Comparison of ENCODE assay signal across 9 cellular contexts in genomic region chr1:153510984-153511410, GRCh38. TPM values are rescaled to one million over a fixed set of nuclear protein-coding genes. Genes with fewer than 3 reads are reported as not detected.
A peak's percentile ranks its signal among the peaks of the same experiment; 100 is the strongest.
DNase-seq lines count a peak whose midpoint lies in the region; ATAC-seq, FAIRE-seq and TF ChIP-seq lines count a peak whose summit lies in the region.
"Had no signal": no experiment of that assay in that cellular context is flagged by ENCODE, and none has a peak within 500 bp of the region (broad histone marks: within the 10 kb centered on the region; RNA-seq: fewer than 3 reads in every experiment).

No MANE protein-coding gene starts in this region.

- ATAC-seq in GM18867 (IDR thresholded peaks at IDR 0.05; ENCODE audit: unreplicated experiment): peak; percentile 73
- ATAC-seq in GM12878: peak; percentile 97
- ATAC-seq in HG02588 (IDR thresholded peaks at IDR 0.05; ENCODE audit: unreplicated experiment): no peak

- H3K4me3 ChIP-seq in ACC112 (ENCODE audit: low read depth, low read length) (no peak overlapping the region), GM12878 (no peak overlapping the region)

- SMC1A ChIA-PET in GM12878 (lab: Charles Lee; ENCODE audit: uncharacterized antibody, unreplicated experiment): interaction anchor here (0.7 to 3.7 kb wide), 31 partner anchors 10 to 476 kb away, joined by 3 to 41 read pairs (median 4); partner anchors contain the start of genes PGLYRP3, RAB13 and S100A6

- peak overlapping the region; percentile 83 for H2AFZ ChIP-seq in ACC112 (ENCODE audit: low read length, unreplicated experiment)
- H2AFZ ChIP-seq in GM12878 (ENCODE audit: control insufficient read depth, low read depth, low read length): peak overlapping the region; percentile 16

- peak; percentile 85 to 97 (median 91) for TF ChIP-seq CTCF in GM12878 (IDR thresholded peaks at IDR 0.05 in 2 of 3, conservative IDR thresholded peaks at IDR 0.05 in 1 of 3; ENCODE audit: control insufficient read depth in 2 of 3, extremely low read depth in 1 of 3, insufficient read depth in 1 of 3, low read depth in 3 of 3, low read length in 3 of 3)

- 0% methylated on average over 7 of the region's 7 CpGs for WGBS in GM12878 (ENCODE audit: insufficient coverage, insufficient replicate concordance, low lambda C conversion rate, missing lambda C conversion rate)

- TF ChIP-seq RAD21 in GM12878 (IDR thresholded peaks at IDR 0.05; ENCODE audit: insufficient read depth, low read depth, low read length): peak; percentile 92

- no peak for TF ChIP-seq EP300 in GM12878 (IDR thresholded peaks at IDR 0.05; ENCODE audit: borderline replicate concordance in 1 of 2, control insufficient read depth in 1 of 2, low read depth in 2 of 2, low read length in 2 of 2)

- no peak overlapping the region for H3K4me2 ChIP-seq in GM12878 (ENCODE audit: control insufficient read depth, insufficient read depth)

- POLR2A ChIA-PET in GM12878 (lab: Charles Lee): interaction anchor here (1.1 to 1.4 kb wide), 2 partner anchors 22 to 34 kb away, joined by 3 read pairs; no protein-coding TSS in a partner anchor

- in situ Hi-C loops in GM12878 (cut with MboI): no loop called here

- H4K20me1 ChIP-seq in GM12878 (ENCODE audit: control insufficient read depth, insufficient read depth): no peaks in the 10 kb centered on the region

- H3K4me1 ChIP-seq in ACC112 (ENCODE audit: control insufficient read depth, insufficient read depth, low read length, unreplicated experiment) (peaks cover 23% of the 10 kb centered on the region), GM12878 (ENCODE audit: control insufficient read depth, insufficient read depth, low read length) (no peaks in the 10 kb centered on the region)

- 0 out of 2 replicates have a peak overlapping the region, but pooled peaks have one; percentile 8 for H3K27ac ChIP-seq in ACC112 (ENCODE audit: low read depth, low read length)
- no peak overlapping the region for H3K27ac ChIP-seq in GM12878 (ENCODE audit: control insufficient read depth, insufficient read depth)

- no TSS peak for BruUV-seq in GM12878 (replicated peaks; lab: Mats Ljungman, UMichigan)

- intact Hi-C loops in GM12878 (cut with micrococcal nuclease; ENCODE audit: unreplicated experiment): loop anchor here (1.0 to 5.0 kb wide), 4 partner anchors 57 to 236 kb away; partner anchors contain the start of genes ILF2 and S100A14

- H3K9ac ChIP-seq in GM12878 (ENCODE audit: control insufficient read depth, insufficient read depth, low read length): no peak overlapping the region

- H3K36me3 ChIP-seq in ACC112 (ENCODE audit: insufficient read depth, low read length) (no peaks in the 10 kb centered on the region), GM12878 (ENCODE audit: control insufficient read depth in 2 of 2, insufficient read depth in 2 of 2, low read length in 1 of 2) (no peaks in the 10 kb centered on the region)

- no peak for TF ChIP-seq POLR2A in GM12878 (IDR thresholded peaks at IDR 0.05; ENCODE audit: low read depth, low read length)

- RAD21 ChIA-PET in GM12878 (lab: Charles Lee; ENCODE audit: unreplicated experiment): interaction anchor here (0.6 to 4.5 kb wide), 19 partner anchors 9 to 270 kb away, joined by 3 to 59 read pairs (median 4); partner anchors contain the start of genes CHTOP, ILF2, S100A14 and S100A2

- H3K27me3 ChIP-seq in ACC112 (ENCODE audit: insufficient read depth, low read length) (no peaks in the 10 kb centered on the region), GM12878 (replicated peaks in 1 of 2; ENCODE audit: control insufficient read depth in 2 of 2, insufficient read depth in 2 of 2, low read length in 1 of 2) (no peaks in the 10 kb centered on the region)

- DNase-seq in NCI-H2107 (lab: John Stamatoyannopoulos, UW): peak; percentile 57
- DNase-seq in UCSD-AML1 (lab: John Stamatoyannopoulos, UW; ENCODE audit: unreplicated experiment): peak; percentile 70
- no peak for DNase-seq in GM12878 (ENCODE audit: low read depth, low spot score)
- DNase-seq in iPS-NIHi11 (ENCODE audit: low spot score): peak; percentile 92
- peak; percentile 88 for DNase-seq in stimulated activated CD4-positive, alpha-beta T cell treated with anti-CD3 and anti-CD28 coated beads, Interleukin-15, amount 100 ng/mL, for 24 hours

- CTCF ChIA-PET in GM12878 (lab: Yijun Ruan, JAX): interaction anchor here (0.6 to 7.3 kb wide), 46 partner anchors 9 to 744 kb away, joined by 3 to 191 read pairs (median 4); partner anchors contain the start of genes CHTOP, DENND4B, ILF2 and JTB

- H3K9me3 ChIP-seq in GM12878 (replicated peaks; ENCODE audit: control insufficient read depth, insufficient read depth, low read length): no peaks in the 10 kb centered on the region

- peak; percentile 96 for FAIRE-seq in GM12878 (lab: Jason Lieb, UNC)

- H3K79me2 ChIP-seq in ACC112 (ENCODE audit: control insufficient read depth, insufficient read depth, low read length, unreplicated experiment) (no peaks in the 10 kb centered on the region), GM12878 (ENCODE audit: control insufficient read depth, insufficient read depth, low read length) (no peaks in the 10 kb centered on the region)

RNA-seq across cellular contexts. Expression of gene S100A6, which starts 24.8 kb away (rescaled TPM):
- 1.7 and 5.0 TPM in 2 replicates for total RNA-seq in GM12878 (2013; cell fraction: nucleolus; rRNA removed)
- total RNA-seq in GM12878 (2014; rRNA removed) (44.6 and 48.4 TPM in 2 replicates), GM12878 (2014; rRNA removed; fragmentation: Illumina TruSeq; extraction: Trizol) (45.7 and 46.9 TPM in 2 replicates), GM12878 (2021) (54.6 and 55.4 TPM in 2 replicates)
- polyA plus RNA-seq in GM12878 (2011; ENCODE audit: low read depth): 8.1 TPM
- polyA plus RNA-seq in GM12878 (2011; rRNA removed) (5.3 and 7.2 TPM in 2 replicates), GM12878 (2014; fragmentation: Illumina TruSeq; extraction: Trizol) (10.5 and 15.0 TPM in 2 replicates), GM12878 (2014; fragmentation: Nextera tagmentation; extraction: Ambion mirVana) (100 to 1,000 TPM; 109 to 121 TPM), GM12878 (2014; rRNA removed) (59.1 and 60.2 TPM in 2 replicates), GM12878 (2016; fragmentation: Nextera tagmentation; extraction: Ambion mirVana) (10 to 100 TPM; 28.8 to 32.3 TPM)
- polyA plus RNA-seq in GM12878 (2011; cell fraction: cytosol; rRNA removed): 6.2 and 11.8 TPM in 2 replicates
- polyA plus RNA-seq in GM12878 (2011; cell fraction: nucleus; rRNA removed): 2.4 and 9.4 TPM in 2 replicates
- polyA plus RNA-seq in GM12878 (2012): 11.8 and 23.8 TPM in 2 replicates
- 3.4 and 7.7 TPM in 2 replicates for polyA minus RNA-seq in GM12878 (2011; rRNA and poly(A)+ RNA removed)
- polyA minus RNA-seq in GM12878 (2011; cell fraction: cytosol; rRNA and poly(A)+ RNA removed): 33.4 and 45.6 TPM in 2 replicates
- polyA minus RNA-seq in GM12878 (2011; cell fraction: nucleus; rRNA and poly(A)+ RNA removed): 7.1 and 7.4 TPM in 2 replicates

RNA-seq across cellular contexts. Expression of gene S100A5, which starts 29.7 kb away (rescaled TPM):
- total RNA-seq in GM12878 (2013; cell fraction: nucleolus; rRNA removed): not detected in 2 replicates
- not detected in 2 replicates for total RNA-seq in GM12878 (2014; rRNA removed)
- total RNA-seq in GM12878 (2014; rRNA removed; fragmentation: Illumina TruSeq; extraction: Trizol): 0.63 TPM in 1 of 2 replicates, not detected in the other
- total RNA-seq in GM12878 (2021): 0.45 and 0.49 TPM in 2 replicates
- polyA plus RNA-seq in GM12878 (2011; ENCODE audit: low read depth): not detected
- polyA plus RNA-seq in GM12878 (2011; rRNA removed): not detected in 2 replicates
- 0.22 TPM in 1 of 2 replicates, not detected in the other for polyA plus RNA-seq in GM12878 (2011; cell fraction: cytosol; rRNA removed)
- not detected in 2 replicates for polyA plus RNA-seq in GM12878 (2011; cell fraction: nucleus; rRNA removed)
- polyA plus RNA-seq in GM12878 (2012): 0.83 TPM in 1 of 2 replicates, not detected in the other
- not detected in 2 replicates for polyA plus RNA-seq in GM12878 (2014; fragmentation: Illumina TruSeq; extraction: Trizol)
- polyA plus RNA-seq in GM12878 (2014; fragmentation: Nextera tagmentation; extraction: Ambion mirVana): under 1 TPM; 0.47 to 0.75 TPM
- polyA plus RNA-seq in GM12878 (2014; rRNA removed): 0.28 TPM in 1 of 2 replicates, not detected in the other
- polyA plus RNA-seq in GM12878 (2016; fragmentation: Nextera tagmentation; extraction: Ambion mirVana): not detected
- not detected in 2 replicates for polyA minus RNA-seq in GM12878 (2011; rRNA and poly(A)+ RNA removed)
- not detected in 2 replicates for polyA minus RNA-seq in GM12878 (2011; cell fraction: cytosol; rRNA and poly(A)+ RNA removed)
- polyA minus RNA-seq in GM12878 (2011; cell fraction: nucleus; rRNA and poly(A)+ RNA removed): not detected in 2 replicates
- total RNA-seq: urinary bladder had no signal

RNA-seq across cellular contexts. Expression of gene S100A4, which starts 34.6 kb away (rescaled TPM):
- 3.0 and 3.6 TPM in 2 replicates for total RNA-seq in GM12878 (2013; cell fraction: nucleolus; rRNA removed)
- total RNA-seq in GM12878 (2014; rRNA removed) (19.9 and 25.9 TPM in 2 replicates), GM12878 (2014; rRNA removed; fragmentation: Illumina TruSeq; extraction: Trizol) (26.2 and 30.4 TPM in 2 replicates), GM12878 (2021) (29.5 and 34.0 TPM in 2 replicates)
- polyA plus RNA-seq in GM12878 (2011; ENCODE audit: low read depth): 13.4 TPM
- polyA plus RNA-seq in GM12878 (2011; rRNA removed) (10.3 and 14.2 TPM in 2 replicates), GM12878 (2014; fragmentation: Illumina TruSeq; extraction: Trizol) (26.2 and 28.4 TPM in 2 replicates), GM12878 (2014; fragmentation: Nextera tagmentation; extraction: Ambion mirVana) (100 to 1,000 TPM in 1 of 2 experiments, 10 to 100 TPM in 1; 73.9 to 104 TPM), GM12878 (2014; rRNA removed) (43.8 and 45.8 TPM in 2 replicates), GM12878 (2016; fragmentation: Nextera tagmentation; extraction: Ambion mirVana) (1 to 10 TPM; 4.3 to 9.9 TPM)
- 15.2 and 20.3 TPM in 2 replicates for polyA plus RNA-seq in GM12878 (2011; cell fraction: cytosol; rRNA removed)
- 6.0 and 9.9 TPM in 2 replicates for polyA plus RNA-seq in GM12878 (2011; cell fraction: nucleus; rRNA removed)
- polyA plus RNA-seq in GM12878 (2012): 7.0 and 13.3 TPM in 2 replicates
- polyA minus RNA-seq in GM12878 (2011; rRNA and poly(A)+ RNA removed): 2.9 and 9.0 TPM in 2 replicates
- polyA minus RNA-seq in GM12878 (2011; cell fraction: cytosol; rRNA and poly(A)+ RNA removed): 9.4 and 9.9 TPM in 2 replicates
- 1.5 and 1.7 TPM in 2 replicates for polyA minus RNA-seq in GM12878 (2011; cell fraction: nucleus; rRNA and poly(A)+ RNA removed)

RNA-seq across cellular contexts. Expression of gene S100A3, which starts 38.1 kb away (rescaled TPM):
- total RNA-seq in GM12878 (2013; cell fraction: nucleolus; rRNA removed): not detected in 2 replicates
- total RNA-seq in GM12878 (2014; rRNA removed): not detected in 2 replicates
- total RNA-seq in GM12878 (2014; rRNA removed; fragmentation: Illumina TruSeq; extraction: Trizol): not detected in 2 replicates
- 0.29 TPM in 1 of 2 replicates, not detected in the other for total RNA-seq in GM12878 (2021)
- not detected for polyA plus RNA-seq in GM12878 (2011; ENCODE audit: low read depth)
- 0.32 and 0.45 TPM in 2 replicates for polyA plus RNA-seq in GM12878 (2011; rRNA removed)
- 0.39 and 0.57 TPM in 2 replicates for polyA plus RNA-seq in GM12878 (2011; cell fraction: cytosol; rRNA removed)
- not detected in 2 replicates for polyA plus RNA-seq in GM12878 (2011; cell fraction: nucleus; rRNA removed)
- not detected in 2 replicates for polyA plus RNA-seq in GM12878 (2012)
- polyA plus RNA-seq in GM12878 (2014; fragmentation: Illumina TruSeq; extraction: Trizol): not detected in 2 replicates
- polyA plus RNA-seq in GM12878 (2014; fragmentation: Nextera tagmentation; extraction: Ambion mirVana): not detected
- polyA plus RNA-seq in GM12878 (2014; rRNA removed): 0.32 TPM in 1 of 2 replicates, not detected in the other
- polyA plus RNA-seq in GM12878 (2016; fragmentation: Nextera tagmentation; extraction: Ambion mirVana): not detected
- polyA minus RNA-seq in GM12878 (2011; rRNA and poly(A)+ RNA removed): 1.2 TPM in 1 of 2 replicates, not detected in the other
- not detected in 2 replicates for polyA minus RNA-seq in GM12878 (2011; cell fraction: cytosol; rRNA and poly(A)+ RNA removed)
- polyA minus RNA-seq in GM12878 (2011; cell fraction: nucleus; rRNA and poly(A)+ RNA removed): not detected in 2 replicates
- total RNA-seq: urinary bladder had no signal

RNA-seq across cellular contexts. Expression of gene S100A7, which starts 50.5 kb away (rescaled TPM):
- not detected in 2 replicates for total RNA-seq in GM12878 (2013; cell fraction: nucleolus; rRNA removed)
- total RNA-seq in GM12878 (2014; rRNA removed): not detected in 2 replicates
- not detected in 2 replicates for total RNA-seq in GM12878 (2014; rRNA removed; fragmentation: Illumina TruSeq; extraction: Trizol)
- total RNA-seq in GM12878 (2021): not detected in 2 replicates
- not detected for polyA plus RNA-seq in GM12878 (2011; ENCODE audit: low read depth)
- not detected in 2 replicates for polyA plus RNA-seq in GM12878 (2011; rRNA removed)
- not detected in 2 replicates for polyA plus RNA-seq in GM12878 (2011; cell fraction: cytosol; rRNA removed)
- not detected in 2 replicates for polyA plus RNA-seq in GM12878 (2011; cell fraction: nucleus; rRNA removed)
- not detected in 2 replicates for polyA plus RNA-seq in GM12878 (2012)
- polyA plus RNA-seq in GM12878 (2014; fragmentation: Illumina TruSeq; extraction: Trizol): not detected in 2 replicates
- not detected for polyA plus RNA-seq in GM12878 (2014; fragmentation: Nextera tagmentation; extraction: Ambion mirVana)
- not detected in 2 replicates for polyA plus RNA-seq in GM12878 (2014; rRNA removed)
- not detected for polyA plus RNA-seq in GM12878 (2016; fragmentation: Nextera tagmentation; extraction: Ambion mirVana)
- not detected in 2 replicates for polyA minus RNA-seq in GM12878 (2011; rRNA and poly(A)+ RNA removed)
- polyA minus RNA-seq in GM12878 (2011; cell fraction: cytosol; rRNA and poly(A)+ RNA removed): not detected in 2 replicates
- not detected in 2 replicates for polyA minus RNA-seq in GM12878 (2011; cell fraction: nucleus; rRNA and poly(A)+ RNA removed)
- total RNA-seq: urinary bladder had no signal
- polyA plus RNA-seq: urinary bladder had no signal
